2 cellular contexts compared by ENCODE assay signal in the genomic region with DNA sequence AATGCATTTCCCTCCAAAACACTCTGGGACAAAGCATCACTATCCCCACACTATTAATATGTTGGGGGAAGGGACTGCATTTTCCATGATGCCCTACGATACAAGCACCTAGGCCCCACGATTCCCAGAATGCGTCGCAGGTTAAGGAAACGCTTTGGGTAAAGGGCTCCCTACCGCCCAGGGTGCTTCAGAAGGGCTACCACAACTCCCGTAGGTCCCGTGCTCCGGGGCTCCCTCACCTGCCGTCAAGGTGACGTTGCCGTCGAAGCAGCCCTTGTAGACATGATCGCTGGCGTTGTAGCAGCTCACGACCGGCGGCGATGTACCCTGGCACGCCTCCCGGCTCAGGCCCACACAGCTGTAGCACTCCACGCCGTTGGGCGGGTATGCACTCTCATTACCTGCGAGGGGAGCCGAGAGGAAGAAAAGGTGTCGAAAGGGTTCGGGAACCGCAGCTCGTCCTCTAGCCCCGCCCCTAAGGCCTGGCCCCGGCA.
TF ChIP-seq lines count a peak whose summit lies in the region.

No MANE protein-coding gene starts in this region.

TF ChIP-seq in SK-N-SH, 30 proteins besides CTCF, POLR2A, EP300 and RAD21 (continued from another document):
- TF ChIP-seq, protein P1, sequence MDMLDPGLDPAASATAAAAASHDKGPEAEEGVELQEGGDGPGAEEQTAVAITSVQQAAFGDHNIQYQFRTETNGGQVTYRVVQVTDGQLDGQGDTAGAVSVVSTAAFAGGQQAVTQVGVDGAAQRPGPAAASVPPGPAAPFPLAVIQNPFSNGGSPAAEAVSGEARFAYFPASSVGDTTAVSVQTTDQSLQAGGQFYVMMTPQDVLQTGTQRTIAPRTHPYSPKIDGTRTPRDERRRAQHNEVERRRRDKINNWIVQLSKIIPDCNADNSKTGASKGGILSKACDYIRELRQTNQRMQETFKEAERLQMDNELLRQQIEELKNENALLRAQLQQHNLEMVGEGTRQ (IDR thresholded peaks at IDR 0.05; ENCODE audit: borderline replicate concordance, low read depth, low read length), result no peak
- no peak for TF ChIP-seq SIN3A (IDR thresholded peaks at IDR 0.05; ENCODE audit: borderline replicate concordance, low read depth, low read length)
- no peak for TF ChIP-seq TEAD4 (IDR thresholded peaks at IDR 0.05; ENCODE audit: borderline replicate concordance, insufficient read depth)
- TF ChIP-seq, protein P2, sequence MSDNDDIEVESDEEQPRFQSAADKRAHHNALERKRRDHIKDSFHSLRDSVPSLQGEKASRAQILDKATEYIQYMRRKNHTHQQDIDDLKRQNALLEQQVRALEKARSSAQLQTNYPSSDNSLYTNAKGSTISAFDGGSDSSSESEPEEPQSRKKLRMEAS (IDR thresholded peaks at IDR 0.05; ENCODE audit: low read depth), result peak; percentile 61

TF ChIP-seq in SK-N-SH treated with all-trans-retinoic acid at 6 μM for 48 hours, 23 proteins besides CTCF, POLR2A, EP300 and RAD21 (continued from another document):
- TF ChIP-seq, protein P3, sequence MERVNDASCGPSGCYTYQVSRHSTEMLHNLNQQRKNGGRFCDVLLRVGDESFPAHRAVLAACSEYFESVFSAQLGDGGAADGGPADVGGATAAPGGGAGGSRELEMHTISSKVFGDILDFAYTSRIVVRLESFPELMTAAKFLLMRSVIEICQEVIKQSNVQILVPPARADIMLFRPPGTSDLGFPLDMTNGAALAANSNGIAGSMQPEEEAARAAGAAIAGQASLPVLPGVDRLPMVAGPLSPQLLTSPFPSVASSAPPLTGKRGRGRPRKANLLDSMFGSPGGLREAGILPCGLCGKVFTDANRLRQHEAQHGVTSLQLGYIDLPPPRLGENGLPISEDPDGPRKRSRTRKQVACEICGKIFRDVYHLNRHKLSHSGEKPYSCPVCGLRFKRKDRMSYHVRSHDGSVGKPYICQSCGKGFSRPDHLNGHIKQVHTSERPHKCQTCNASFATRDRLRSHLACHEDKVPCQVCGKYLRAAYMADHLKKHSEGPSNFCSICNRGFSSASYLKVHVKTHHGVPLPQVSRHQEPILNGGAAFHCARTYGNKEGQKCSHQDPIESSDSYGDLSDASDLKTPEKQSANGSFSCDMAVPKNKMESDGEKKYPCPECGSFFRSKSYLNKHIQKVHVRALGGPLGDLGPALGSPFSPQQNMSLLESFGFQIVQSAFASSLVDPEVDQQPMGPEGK (CRISPR knock-in tag; IDR thresholded peaks at IDR 0.05; ENCODE audit: borderline replicate concordance), result no peak
- TF ChIP-seq CSDC2 (CRISPR knock-in tag; IDR thresholded peaks at IDR 0.05), result no peak
- no peak for TF ChIP-seq POU6F1 (CRISPR knock-in tag; IDR thresholded peaks at IDR 0.05; ENCODE audit: borderline replicate concordance, low read depth)
- TF ChIP-seq CREB5 (CRISPR knock-in tag; IDR thresholded peaks at IDR 0.05; ENCODE audit: low read depth), result no peak
- no peak for TF ChIP-seq BACH2 (CRISPR knock-in tag; IDR thresholded peaks at IDR 0.05; ENCODE audit: borderline replicate concordance)
- TF ChIP-seq PPARA (CRISPR knock-in tag; IDR thresholded peaks at IDR 0.05; ENCODE audit: borderline replicate concordance), result no peak
- no peak for TF ChIP-seq OSR1 (CRISPR knock-in tag; IDR thresholded peaks at IDR 0.05)
- TF ChIP-seq ESRRG (CRISPR knock-in tag; IDR thresholded peaks at IDR 0.05), result no peak
- TF ChIP-seq GLIS3 (CRISPR knock-in tag; IDR thresholded peaks at IDR 0.05), result no peak
- TF ChIP-seq, protein P4, sequence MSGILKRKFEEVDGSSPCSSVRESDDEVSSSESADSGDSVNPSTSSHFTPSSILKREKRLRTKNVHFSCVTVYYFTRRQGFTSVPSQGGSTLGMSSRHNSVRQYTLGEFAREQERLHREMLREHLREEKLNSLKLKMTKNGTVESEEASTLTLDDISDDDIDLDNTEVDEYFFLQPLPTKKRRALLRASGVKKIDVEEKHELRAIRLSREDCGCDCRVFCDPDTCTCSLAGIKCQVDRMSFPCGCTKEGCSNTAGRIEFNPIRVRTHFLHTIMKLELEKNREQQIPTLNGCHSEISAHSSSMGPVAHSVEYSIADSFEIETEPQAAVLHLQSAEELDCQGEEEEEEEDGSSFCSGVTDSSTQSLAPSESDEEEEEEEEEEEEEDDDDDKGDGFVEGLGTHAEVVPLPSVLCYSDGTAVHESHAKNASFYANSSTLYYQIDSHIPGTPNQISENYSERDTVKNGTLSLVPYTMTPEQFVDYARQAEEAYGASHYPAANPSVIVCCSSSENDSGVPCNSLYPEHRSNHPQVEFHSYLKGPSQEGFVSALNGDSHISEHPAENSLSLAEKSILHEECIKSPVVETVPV (CRISPR knock-in tag; IDR thresholded peaks at IDR 0.05), result no peak
- no peak for TF ChIP-seq ZNF70 (CRISPR knock-in tag; IDR thresholded peaks at IDR 0.05)
